Comparison of ENCODE assay signal across 13 cellular contexts in the genomic region with DNA sequence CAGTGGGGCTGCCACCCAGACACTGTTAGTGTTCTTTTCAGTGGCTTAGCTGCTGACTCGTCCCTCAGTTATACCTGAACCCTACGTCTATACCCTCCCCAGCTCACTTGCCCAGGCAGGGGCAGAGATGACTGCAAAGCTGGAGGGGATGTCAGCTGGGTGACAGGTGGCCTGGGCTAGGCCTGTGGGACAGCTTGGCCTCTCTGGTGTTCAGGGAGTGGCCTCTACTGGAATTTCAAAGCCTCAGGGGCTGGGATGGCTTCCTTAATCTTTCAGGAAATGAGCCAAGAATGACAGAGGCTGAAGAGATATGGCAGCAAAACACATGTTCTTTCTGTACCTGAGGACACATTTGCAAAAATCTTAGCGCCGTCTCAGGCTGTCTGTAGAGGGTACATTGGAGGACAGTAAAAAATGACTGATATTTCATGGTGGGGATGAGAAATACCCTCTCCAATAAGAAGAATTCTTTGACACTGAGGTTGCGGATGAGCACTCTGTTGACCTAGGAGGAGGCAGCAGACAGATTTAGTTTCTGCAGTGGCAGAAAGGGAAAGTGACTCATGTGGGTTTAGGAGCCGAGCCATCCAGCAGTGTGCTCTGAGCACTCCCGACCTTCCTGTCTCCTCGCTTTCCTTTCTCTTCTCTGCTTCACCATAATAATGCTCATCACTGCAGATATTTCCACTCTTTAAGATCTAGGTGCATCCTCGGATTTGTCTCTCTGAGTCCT. TPM values are rescaled to one million over a fixed set of nuclear protein-coding genes. Genes with fewer than 3 reads are reported as not detected.
DNase-seq lines count a peak whose midpoint lies in the region; ATAC-seq, FAIRE-seq and TF ChIP-seq lines count a peak whose summit lies in the region.
"Had no signal": no experiment of that assay in that cellular context is flagged by ENCODE, and none has a peak within 500 bp of the region (broad histone marks: within the 10 kb centered on the region; RNA-seq: fewer than 3 reads in every experiment).

No MANE protein-coding gene starts in this region.

- no peaks in the 10 kb centered on the region for H3K4me1 Mint-ChIP-seq in activated CD8-positive, alpha-beta T cell treated with anti-CD3 and anti-CD28 coated beads for 36 hours (ENCODE audit: low read depth)

- peak overlapping the region; percentile 19; the same call in 1 of the 3 replicates for H3K4me2 ChIP-seq in A549
- H3K4me2 ChIP-seq: GM23338 had no signal

- H3K9me3 ChIP-seq in A549 (no peaks in the 10 kb centered on the region), esophagus squamous epithelium (no peaks in the 10 kb centered on the region), mesodermal cell (ENCODE audit: control insufficient read depth, low read length) (no peaks in the 10 kb centered on the region)

- H3K27me3 Mint-ChIP-seq in activated CD8-positive, alpha-beta T cell treated with anti-CD3 and anti-CD28 coated beads for 36 hours, result peaks cover 2% of the 10 kb centered on the region

- TF ChIP-seq CTCF in A549 (IDR thresholded peaks at IDR 0.05) (no peak), esophagus squamous epithelium (IDR thresholded peaks at IDR 0.05) (no peak)
- no peak for TF ChIP-seq CTCF in activated CD8-positive, alpha-beta T cell treated with anti-CD3 and anti-CD28 coated beads for 36 hours (IDR thresholded peaks at IDR 0.05)

- FAIRE-seq in A549 (lab: Jason Lieb, UNC), result no peak

- DNase-seq in A549 (ENCODE audit: low read depth in 1 of 2, low spot score in 1 of 2), result peak in 1 of 2 experiments; percentile 16
- peak; percentile 62 for DNase-seq in NCI-H226
- DNase-seq in esophagus squamous epithelium (lab: John Stamatoyannopoulos, UW), result no peak
- no peak for DNase-seq in activated T-cell treated with anti-CD3 and anti-CD28 coated beads for 4 hours
- DNase-seq in activated CD8-positive, alpha-beta T cell treated with anti-CD3 and anti-CD28 coated beads for 36 hours, result no peak
- no peak for DNase-seq in UCSD-AML1 (lab: John Stamatoyannopoulos, UW; ENCODE audit: unreplicated experiment)
- DNase-seq: activated CD4-positive, alpha-beta T cell treated with anti-CD3 and anti-CD28 coated beads, Interleukin-2, amount 50 U/mL, for 4 hours; SHP77; stimulated activated naive CD4-positive, alpha-beta T cell treated with Interleukin-2 at 50 U/mL for 16 hours had no signal

- TF ChIP-seq EP300 in A549 (IDR thresholded peaks at IDR 0.05), result no peak

- H3K27me3 ChIP-seq in esophagus squamous epithelium, result no peaks in the 10 kb centered on the region

- H3K36me3 Mint-ChIP-seq in activated CD8-positive, alpha-beta T cell treated with anti-CD3 and anti-CD28 coated beads for 36 hours (ENCODE audit: low read depth), result no peaks in the 10 kb centered on the region

- 39% methylated on average over 9 of the region's 9 CpGs for WGBS in A549 (ENCODE audit: missing lambda C conversion rate)
- 30 to 41% methylated on average over 8 to 9 of the region's 9 CpGs for WGBS in esophagus squamous epithelium, 2 donors
- 72 to 77% methylated on average over 4 to 5 of the region's 9 CpGs for WGBS in mesodermal cell (ENCODE audit: insufficient coverage in 2 of 2), 2 experiments

- ATAC-seq in A549, result peak; percentile 37 to 67; a peak in 3 of 6 replicates
- no peak for ATAC-seq in GM18873 (IDR thresholded peaks at IDR 0.05; ENCODE audit: low FRiP score, unreplicated experiment)
- ATAC-seq in activated CD8-positive, alpha-beta T cell treated with anti-CD3 and anti-CD28 coated beads for 36 hours, result no peak
- ATAC-seq: GM23338 had no signal

- CTCF ChIA-PET in A549 (lab: Yijun Ruan, JAX), result interaction anchor here (0.6 to 1.4 kb wide), 2 partner anchors 19 to 40 kb away, joined by 3 to 4 read pairs; no protein-coding TSS in a partner anchor
- CTCF ChIA-PET in activated CD8-positive, alpha-beta T cell treated with anti-CD3 and anti-CD28 coated beads for 36 hours (lab: Charles Lee), result no interaction called here

- H3K36me3 ChIP-seq in esophagus squamous epithelium, result peaks cover 0 to 18% (median 0%) of the 10 kb centered on the region in 3 donors
- H3K36me3 ChIP-seq in mesodermal cell (ENCODE audit: control insufficient read depth, insufficient read depth, low read length), result no peaks in the 10 kb centered on the region

- no peaks in the 10 kb centered on the region for H3K9me3 Mint-ChIP-seq in activated CD8-positive, alpha-beta T cell treated with anti-CD3 and anti-CD28 coated beads for 36 hours
- H3K9me3 Mint-ChIP-seq: GM23338 had no signal

- no peak overlapping the region for H3K4me3 Mint-ChIP-seq in activated CD8-positive, alpha-beta T cell treated with anti-CD3 and anti-CD28 coated beads for 36 hours
- H3K4me3 Mint-ChIP-seq: GM23338 had no signal

- POLR2A ChIA-PET in A549 (lab: Yijun Ruan, JAX), result interaction anchor here (0.7 kb wide), 1 partner anchor 60 kb away, joined by 4 read pairs; no protein-coding TSS in a partner anchor
- POLR2A ChIA-PET in activated CD8-positive, alpha-beta T cell treated with anti-CD3 and anti-CD28 coated beads for 36 hours (lab: Charles Lee), result no interaction called here

- intact Hi-C loops in esophagus squamous epithelium (cut with DNase I), result no loop called here
- intact Hi-C loops in activated CD8-positive, alpha-beta T cell treated with anti-CD3 and anti-CD28 coated beads for 36 hours (cut with micrococcal nuclease), result no loop called here

- H3K27ac Mint-ChIP-seq in activated CD8-positive, alpha-beta T cell treated with anti-CD3 and anti-CD28 coated beads for 36 hours, result no peak overlapping the region
- H3K27ac Mint-ChIP-seq: GM23338 had no signal

- TF ChIP-seq POLR2A in A549 (IDR thresholded peaks at IDR 0.05; ENCODE audit: low read length) (no peak), esophagus squamous epithelium (IDR thresholded peaks at IDR 0.05) (no peak)

- H3K4me3 ChIP-seq in A549 (no peak overlapping the region), esophagus squamous epithelium (no peak overlapping the region), mesodermal cell (ENCODE audit: extremely low read depth, insufficient read depth, low read length, poor library complexity, severe bottlenecking) (no peak overlapping the region)
- H3K4me3 ChIP-seq: GM23338, skin epidermis had no signal

- H3K27ac ChIP-seq in A549 (no peak overlapping the region), esophagus squamous epithelium (peak overlapping the region in 3 of 4 donors; percentile 1 to 45 (median 21)), mesodermal cell (ENCODE audit: low read depth, low read length, severe bottlenecking) (peak overlapping the region; percentile 76)
- H3K27ac ChIP-seq: skin epidermis had no signal

- TF ChIP-seq RAD21 in A549 (conservative IDR thresholded peaks at IDR 0.05 in 1 of 2, IDR thresholded peaks at IDR 0.05 in 1 of 2), result no peak

- H3K4me1 ChIP-seq in A549 (no peaks in the 10 kb centered on the region), esophagus squamous epithelium (peaks cover 0 to 34% (median 14%) of the 10 kb centered on the region in 3 donors), mesodermal cell (ENCODE audit: control insufficient read depth, insufficient read depth, low read length, poor library complexity, severe bottlenecking) (peaks cover 58% of the 10 kb centered on the region)

TF ChIP-seq in A549, 52 proteins besides CTCF, POLR2A, EP300 and RAD21:
- TF ChIP-seq NR3C1 (IDR thresholded peaks at IDR 0.05) (no peak), JUN (IDR thresholded peaks at IDR 0.05) (no peak), EHF (CRISPR knock-in tag; IDR thresholded peaks at IDR 0.05) (no peak), HOXB13 (CRISPR knock-in tag; IDR thresholded peaks at IDR 0.05; ENCODE audit: low read depth) (no peak), POLR2AphosphoS2 (conservative IDR thresholded peaks at IDR 0.05; ENCODE audit: low read length) (no peak), CHD2 (IDR thresholded peaks at IDR 0.05; ENCODE audit: low read length, partially characterized antibody) (no peak), ESRRA (IDR thresholded peaks at IDR 0.05; ENCODE audit: borderline replicate concordance, low read length) (no peak), KDM5A (IDR thresholded peaks at IDR 0.05) (no peak)
- TF ChIP-seq, protein P1, sequence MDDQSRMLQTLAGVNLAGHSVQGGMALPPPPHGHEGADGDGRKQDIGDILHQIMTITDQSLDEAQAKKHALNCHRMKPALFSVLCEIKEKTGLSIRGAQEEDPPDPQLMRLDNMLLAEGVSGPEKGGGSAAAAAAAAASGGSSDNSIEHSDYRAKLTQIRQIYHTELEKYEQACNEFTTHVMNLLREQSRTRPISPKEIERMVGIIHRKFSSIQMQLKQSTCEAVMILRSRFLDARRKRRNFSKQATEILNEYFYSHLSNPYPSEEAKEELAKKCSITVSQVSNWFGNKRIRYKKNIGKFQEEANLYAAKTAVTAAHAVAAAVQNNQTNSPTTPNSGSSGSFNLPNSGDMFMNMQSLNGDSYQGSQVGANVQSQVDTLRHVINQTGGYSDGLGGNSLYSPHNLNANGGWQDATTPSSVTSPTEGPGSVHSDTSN (IDR thresholded peaks at IDR 0.05), result no peak
- TF ChIP-seq, protein P2, sequence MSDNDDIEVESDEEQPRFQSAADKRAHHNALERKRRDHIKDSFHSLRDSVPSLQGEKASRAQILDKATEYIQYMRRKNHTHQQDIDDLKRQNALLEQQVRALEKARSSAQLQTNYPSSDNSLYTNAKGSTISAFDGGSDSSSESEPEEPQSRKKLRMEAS (IDR thresholded peaks at IDR 0.05), result no peak

RNA-seq across cellular contexts. Expression of a gene that starts 54.4 kb away (rescaled TPM):
- polyA plus RNA-seq in A549 (2011; rRNA removed), result 0.09 and 0.16 TPM in 2 replicates
- 0.06 and 0.11 TPM in 2 replicates for polyA plus RNA-seq in A549 (2012; cell fraction: cytosol; rRNA removed)
- polyA plus RNA-seq in A549 (2012; cell fraction: nucleus; rRNA removed), result 0.28 and 0.40 TPM in 2 replicates
- polyA plus RNA-seq in A549 (2017; fragmentation: RNase III; extraction: RNeasy Plus Mini Kit Qiagen cat#74134 plus additional on column Dnase treatment), result 0.03 to 0.10 TPM (median 0.04 TPM) in 3 replicates
- polyA minus RNA-seq in A549 (2011; rRNA and poly(A)+ RNA removed), result not detected in 2 replicates
- 1 to 10 TPM; 1.5 to 9.2 (median 3.2) TPM for total RNA-seq in esophagus squamous epithelium
- 1.2 TPM for polyA plus RNA-seq in mesodermal cell (2013, experiment 1 of 2)
- 1.2 TPM for polyA plus RNA-seq in mesodermal cell (2013, experiment 2 of 2)
- total RNA-seq in activated CD8-positive, alpha-beta T cell treated with anti-CD3 and anti-CD28 coated beads for 36 hours, result not detected

Comparison
In these comparisons a context has a peak if more than half of its experiments do, and no peak if none do; other contexts are left out.
1. ATAC-seq: peak in A549 (2 of 2); none in GM18873 (single experiment) and activated CD8-positive, alpha-beta T cell treated with anti-CD3 and anti-CD28 coated beads for 36 hours (single experiment).
2. H3K27ac ChIP-seq: peak in esophagus squamous epithelium (3 of 4) and mesodermal cell (single experiment); none in A549 (0 of 2).